ENCODE assay signal across 8 cellular contexts in genomic region chr10:132453470-132453861, GRCh38. TPM values are rescaled to one million over a fixed set of nuclear protein-coding genes. Genes with fewer than 3 reads are reported as not detected.
DNase-seq lines count a peak whose midpoint lies in the region; ATAC-seq and TF ChIP-seq lines count a peak whose summit lies in the region.

No MANE protein-coding gene starts in this region.

- H3K27ac Mint-ChIP-seq in activated T-cell treated with anti-CD3 and anti-CD28 coated beads, Interleukin-2, amount 50 U/mL, for 72 hours: no peak overlapping the region
- H3K27ac Mint-ChIP-seq in activated T-cell treated with anti-CD3 and anti-CD28 coated beads, Interleukin-2, amount 50 U/mL, for 24 hours: no peak overlapping the region

- WGBS in hepatocyte (ENCODE audit: low lambda C conversion rate, missing lambda C conversion rate): 72% methylated on average over 15 of the region's 15 CpGs
- WGBS in transverse colon (ENCODE audit: low coverage in 1 of 2), 2 donors: 49% methylated on average over 15 of the region's 15 CpGs; no CpG with 5 or more reads in 1 of the 2 donors

- TF ChIP-seq POLR2A in transverse colon (IDR thresholded peaks at IDR 0.05): no peak

- H3K9me2 ChIP-seq in hepatocyte (replicated peaks; ENCODE audit: insufficient read depth): no peaks in the 10 kb centered on the region

- TF ChIP-seq EP300 in transverse colon (IDR thresholded peaks at IDR 0.05; ENCODE audit: low read depth): no peak

- in situ Hi-C loops in transverse colon (cut with MboI; ENCODE audit: low pct_ligation_motif_present in 1 of 4, low pct_unique_long_range_greater_than_20kb in 1 of 4, low sequenced_read_pairs in 3 of 4): loop anchor here (5.0 to 25.0 kb wide), 6 partner anchors 61 to 241 kb away; partner anchors contain the start of gene INPP5A (in 1 of the 4)

- H3K9ac ChIP-seq in OCI-LY3 (ENCODE audit: low read length): peak overlapping the region; percentile 64

- H4K20me1 ChIP-seq in OCI-LY3 (ENCODE audit: insufficient read depth, low read length) (no peaks in the 10 kb centered on the region), hepatocyte (ENCODE audit: insufficient read depth, poor library complexity, severe bottlenecking) (no peaks in the 10 kb centered on the region)

- DNase-seq in activated T-cell treated with anti-CD3 and anti-CD28 coated beads, Interleukin-2, amount 50 U/mL, for 72 hours: no peak
- DNase-seq in activated T-cell treated with anti-CD3 and anti-CD28 coated beads, Interleukin-2, amount 50 U/mL, for 24 hours: no peak
- DNase-seq in hepatocyte (ENCODE audit: low spot score) (no peak), transverse colon (no peak), activated gamma-delta T cell (lab: John Stamatoyannopoulos, UW) (no peak), NOMO-1 (lab: John Stamatoyannopoulos, UW; ENCODE audit: unreplicated experiment in 2 of 2) (no peak), DMS79 (lab: John Stamatoyannopoulos, UW) (no peak)

- H3K4me2 ChIP-seq in OCI-LY3 (ENCODE audit: low read length): peak overlapping the region; percentile 92
- H3K4me2 ChIP-seq in hepatocyte: peak overlapping the region; percentile 83

- no peaks in the 10 kb centered on the region for H3K9me3 ChIP-seq in OCI-LY3 (ENCODE audit: insufficient read depth, low read length)
- no peaks in the 10 kb centered on the region for H3K9me3 ChIP-seq in hepatocyte (ENCODE audit: low read depth)
- H3K9me3 ChIP-seq in transverse colon: no peaks in the 10 kb centered on the region

- H3K27me3 Mint-ChIP-seq in activated T-cell treated with anti-CD3 and anti-CD28 coated beads, Interleukin-2, amount 50 U/mL, for 72 hours (ENCODE audit: low read depth): no peaks in the 10 kb centered on the region
- H3K27me3 Mint-ChIP-seq in activated T-cell treated with anti-CD3 and anti-CD28 coated beads, Interleukin-2, amount 50 U/mL, for 24 hours: no peaks in the 10 kb centered on the region

- H3K4me3 Mint-ChIP-seq in activated T-cell treated with anti-CD3 and anti-CD28 coated beads, Interleukin-2, amount 50 U/mL, for 72 hours: peak overlapping the region; percentile 29 to 40
- no peak overlapping the region for H3K4me3 Mint-ChIP-seq in activated T-cell treated with anti-CD3 and anti-CD28 coated beads, Interleukin-2, amount 50 U/mL, for 24 hours

- intact Hi-C loops in transverse colon (cut with DNase I; ENCODE audit: low total_unique reads): loop anchor here (2.0 to 5.0 kb wide), 2 partner anchors 67 to 226 kb away; no protein-coding TSS in a partner anchor

- no peaks in the 10 kb centered on the region for H3K9me3 Mint-ChIP-seq in activated T-cell treated with anti-CD3 and anti-CD28 coated beads, Interleukin-2, amount 50 U/mL, for 72 hours
- H3K9me3 Mint-ChIP-seq in activated T-cell treated with anti-CD3 and anti-CD28 coated beads, Interleukin-2, amount 50 U/mL, for 24 hours: no peaks in the 10 kb centered on the region

- H3K27ac ChIP-seq in OCI-LY3 (ENCODE audit: low read length): no peak overlapping the region
- H3K27ac ChIP-seq in hepatocyte: no peak overlapping the region
- H3K27ac ChIP-seq in transverse colon: peak overlapping the region; percentile 26 to 85 (median 71)

- H3K27me3 ChIP-seq in OCI-LY3 (ENCODE audit: low read depth, low read length) (no peaks in the 10 kb centered on the region), hepatocyte (no peaks in the 10 kb centered on the region), transverse colon (no peaks in the 10 kb centered on the region)

- peak overlapping the region; percentile 77 for H2AFZ ChIP-seq in OCI-LY3 (ENCODE audit: low read depth, low read length)
- peak overlapping the region; percentile 34 for H2AFZ ChIP-seq in hepatocyte

- H3K4me3 ChIP-seq in OCI-LY3 (ENCODE audit: low read length) (peak overlapping the region; percentile 77), hepatocyte (no peak overlapping the region), transverse colon (peak overlapping the region in 2 of 4 donors; percentile 16 to 21)

- H3K4me1 ChIP-seq in OCI-LY3 (ENCODE audit: low read length) (peaks cover 40% of the 10 kb centered on the region), hepatocyte (ENCODE audit: insufficient read depth) (peaks cover 9% of the 10 kb centered on the region), transverse colon (peaks cover 32 to 69% (median 56%) of the 10 kb centered on the region in 4 donors)

- no peaks in the 10 kb centered on the region for H3K36me3 Mint-ChIP-seq in activated T-cell treated with anti-CD3 and anti-CD28 coated beads, Interleukin-2, amount 50 U/mL, for 72 hours (ENCODE audit: insufficient read depth in 2 of 2)
- H3K36me3 Mint-ChIP-seq in activated T-cell treated with anti-CD3 and anti-CD28 coated beads, Interleukin-2, amount 50 U/mL, for 24 hours (ENCODE audit: low read depth): no peaks in the 10 kb centered on the region

- ATAC-seq in activated T-cell treated with anti-CD3 and anti-CD28 coated beads, Interleukin-2, amount 50 U/mL, for 72 hours (replicated peaks in 1 of 2): no peak

- no peaks in the 10 kb centered on the region for H3K36me3 ChIP-seq in OCI-LY3 (replicated peaks; ENCODE audit: low read depth, low read length)
- no peaks in the 10 kb centered on the region for H3K36me3 ChIP-seq in hepatocyte (replicated peaks; ENCODE audit: insufficient read depth, low read depth)
- no peaks in the 10 kb centered on the region for H3K36me3 ChIP-seq in transverse colon

- peaks cover 11% of the 10 kb centered on the region for H3K4me1 Mint-ChIP-seq in activated T-cell treated with anti-CD3 and anti-CD28 coated beads, Interleukin-2, amount 50 U/mL, for 72 hours (ENCODE audit: low read depth)
- H3K4me1 Mint-ChIP-seq in activated T-cell treated with anti-CD3 and anti-CD28 coated beads, Interleukin-2, amount 50 U/mL, for 24 hours (ENCODE audit: low read depth): peaks cover 16% of the 10 kb centered on the region

- H3K79me2 ChIP-seq in OCI-LY3 (ENCODE audit: low read length) (no peaks in the 10 kb centered on the region), hepatocyte (no peaks in the 10 kb centered on the region)

- TF ChIP-seq CTCF in OCI-LY3 (IDR thresholded peaks at IDR 0.05; ENCODE audit: low read depth, low read length): no peak
- TF ChIP-seq CTCF in hepatocyte (IDR thresholded peaks at IDR 0.05; ENCODE audit: poor library complexity): no peak
- no peak for TF ChIP-seq CTCF in transverse colon (IDR thresholded peaks at IDR 0.05)

RNA-seq across cellular contexts. Expression of gene PWWP2B, which starts 56.5 kb away (rescaled TPM):
- 1 to 10 TPM; 3.1 to 5.2 TPM for total RNA-seq in activated T-cell treated with anti-CD3 and anti-CD28 coated beads, Interleukin-2, amount 50 U/mL, for 72 hours
- 15.1 and 18.0 TPM in 2 replicates for total RNA-seq in hepatocyte
- 10.7 and 12.7 TPM in 2 replicates for polyA plus RNA-seq in hepatocyte
- 100 to 1,000 TPM in 1 of 4 donors, 10 to 100 TPM in 3; 45.9 to 129 (median 61.2) TPM for total RNA-seq in transverse colon

Comparison
In these comparisons a context has a peak if more than half of its experiments do, and no peak if none do; other contexts are left out.
1. H3K27ac ChIP-seq: peak in transverse colon (4 of 4); none in OCI-LY3 (single experiment) and hepatocyte (single experiment).